ENCODE assay signal across 8 cellular contexts in the genomic region with DNA sequence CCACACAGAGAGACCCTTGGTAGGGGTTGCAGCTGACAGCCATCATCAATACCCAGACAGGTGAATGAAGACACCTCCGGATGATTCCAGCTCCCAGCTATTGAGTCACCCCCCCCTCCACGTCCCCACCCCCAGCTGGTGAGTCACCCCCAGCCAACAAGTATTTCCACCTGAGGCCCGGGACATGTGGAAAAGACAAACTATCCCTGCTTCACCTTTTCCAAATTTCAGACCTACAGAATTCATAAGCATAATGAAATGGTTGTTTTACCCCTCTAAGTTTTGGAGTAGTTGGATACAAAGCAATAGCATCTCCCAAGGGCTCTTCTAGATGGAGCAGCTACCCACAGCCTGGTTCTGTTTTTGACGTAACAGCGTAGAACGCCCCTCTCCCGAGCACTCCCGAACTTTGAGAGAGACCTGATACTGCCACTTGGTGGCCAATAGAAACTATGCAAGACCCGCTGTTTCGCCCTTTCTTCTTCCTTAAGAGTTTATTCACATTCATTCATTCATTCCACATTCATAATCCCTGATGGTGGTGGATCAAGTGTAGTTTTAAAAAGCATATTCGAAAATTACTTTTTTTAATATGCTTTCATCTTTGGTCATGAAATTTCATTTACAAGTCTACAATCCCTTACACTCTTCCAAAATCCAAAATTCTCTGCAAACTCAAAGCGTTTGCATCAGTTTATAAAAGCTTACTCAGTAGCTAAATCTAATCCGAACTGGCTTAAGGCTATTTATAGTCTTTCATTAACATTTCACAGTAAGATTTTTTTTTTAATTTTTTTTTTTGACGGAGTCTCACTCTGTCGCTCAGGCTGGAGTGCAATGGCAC. TPM values are rescaled to one million over a fixed set of nuclear protein-coding genes. Genes with fewer than 3 reads are reported as not detected.
A peak's percentile ranks its signal among the peaks of the same experiment; 100 is the strongest.
DNase-seq lines count a peak whose midpoint lies in the region; ATAC-seq and TF ChIP-seq lines count a peak whose summit lies in the region.

No MANE protein-coding gene starts in this region.

- H3K9me2 ChIP-seq in Loucy (replicated peaks; ENCODE audit: low read depth, low read length) (no peaks in the 10 kb centered on the region), neural cell (ENCODE audit: insufficient read depth, low read length) (no peaks in the 10 kb centered on the region)

- TF ChIP-seq CTCF in Loucy (conservative IDR thresholded peaks at IDR 0.05; ENCODE audit: low read length): peak; percentile 59
- peak; percentile 66 for TF ChIP-seq CTCF in endothelial cell (IDR thresholded peaks at IDR 0.05; ENCODE audit: unreplicated experiment)
- peak; percentile 17 for TF ChIP-seq CTCF in neural cell (IDR thresholded peaks at IDR 0.05; ENCODE audit: poor library complexity, severe bottlenecking)

- no peaks in the 10 kb centered on the region for H3K9me3 ChIP-seq in Loucy (ENCODE audit: insufficient read depth, low read depth, low read length)
- no peaks in the 10 kb centered on the region for H3K9me3 ChIP-seq in neural cell (ENCODE audit: low read length)

- H3K9me3 Mint-ChIP-seq in endothelial cell (ENCODE audit: unreplicated experiment): no peaks in the 10 kb centered on the region

- H3K4me2 ChIP-seq in Loucy (ENCODE audit: low read depth, low read length, poor library complexity, severe bottlenecking): no peak overlapping the region
- no peak overlapping the region for H3K4me2 ChIP-seq in neural cell (ENCODE audit: low read length)

- H3K4me3 ChIP-seq in Loucy (ENCODE audit: low read length, poor library complexity, severe bottlenecking) (no peak overlapping the region), neural cell (ENCODE audit: low read length) (no peak overlapping the region)

- H3F3A ChIP-seq in Loucy (ENCODE audit: low read depth) (no peaks in the 10 kb centered on the region), neural cell (ENCODE audit: insufficient read depth, low read length, poor library complexity, severe bottlenecking) (no peaks in the 10 kb centered on the region)

- no peak for TF ChIP-seq EP300 in neural cell (conservative IDR thresholded peaks at IDR 0.05; ENCODE audit: poor library complexity, severe bottlenecking)

- ATAC-seq in HG03280 (IDR thresholded peaks at IDR 0.05; ENCODE audit: unreplicated experiment) (no peak), HG02840 (IDR thresholded peaks at IDR 0.05; ENCODE audit: low FRiP score, unreplicated experiment) (no peak)

- H3K9ac ChIP-seq in Loucy (ENCODE audit: low read depth, low read length, poor library complexity, severe bottlenecking): no peak overlapping the region
- H3K9ac ChIP-seq in neural cell (ENCODE audit: low read length): no peak overlapping the region

- H3K27me3 ChIP-seq in Loucy (ENCODE audit: insufficient read depth, low read length, poor library complexity, severe bottlenecking): no peaks in the 10 kb centered on the region
- no peaks in the 10 kb centered on the region for H3K27me3 ChIP-seq in neural cell (ENCODE audit: insufficient read depth, low read depth, low read length)

- DNase-seq in ELR (ENCODE audit: low read depth) (peak; percentile 75), SW480 (ENCODE audit: low spot score) (peak; percentile 79), endothelial cell (ENCODE audit: low spot score) (peak; percentile 32), NCI-H187 (lab: John Stamatoyannopoulos, UW) (no peak)

- no peak overlapping the region for H3K4me3 Mint-ChIP-seq in endothelial cell (ENCODE audit: unreplicated experiment)

- no peak overlapping the region for H3K27ac Mint-ChIP-seq in endothelial cell (ENCODE audit: unreplicated experiment)

- H3K36me3 ChIP-seq in Loucy (ENCODE audit: insufficient read depth, low read length) (no peaks in the 10 kb centered on the region), neural cell (ENCODE audit: insufficient read depth, low read length) (no peaks in the 10 kb centered on the region)

- H3K4me1 Mint-ChIP-seq in endothelial cell (ENCODE audit: unreplicated experiment): no peaks in the 10 kb centered on the region

- H3K4me1 ChIP-seq in Loucy (ENCODE audit: insufficient read depth, low read length, poor library complexity, severe bottlenecking): no peaks in the 10 kb centered on the region

- no peak for TF ChIP-seq RAD21 in neural cell (conservative IDR thresholded peaks at IDR 0.05)

- H4K20me1 ChIP-seq in Loucy (ENCODE audit: insufficient read depth, low read length, poor library complexity, severe bottlenecking): no peaks in the 10 kb centered on the region
- no peaks in the 10 kb centered on the region for H4K20me1 ChIP-seq in neural cell (ENCODE audit: insufficient read depth)

- H3K79me2 ChIP-seq in Loucy (ENCODE audit: insufficient read depth, low read length) (no peaks in the 10 kb centered on the region), neural cell (replicated peaks; ENCODE audit: insufficient read depth, low read length) (no peaks in the 10 kb centered on the region)

- H3K27me3 Mint-ChIP-seq in endothelial cell (ENCODE audit: unreplicated experiment): no peaks in the 10 kb centered on the region

- no peaks in the 10 kb centered on the region for H3K36me3 Mint-ChIP-seq in endothelial cell (ENCODE audit: low read depth, unreplicated experiment)

- H3K27ac ChIP-seq in neural cell (ENCODE audit: low read length): no peak overlapping the region

- H2AFZ ChIP-seq in Loucy (ENCODE audit: low read length) (no peak overlapping the region), neural cell (ENCODE audit: low read depth, low read length) (no peak overlapping the region)

TF ChIP-seq in neural cell, 6 proteins besides CTCF, POLR2A, EP300 and RAD21:
- TF ChIP-seq POLR2AphosphoS5 (IDR thresholded peaks at IDR 0.05): no peak
- TF ChIP-seq EZH2 (IDR thresholded peaks at IDR 0.05; ENCODE audit: borderline replicate concordance, insufficient read depth, low read length, poor library complexity, severe bottlenecking): no peak
- no peak for TF ChIP-seq SMC3 (conservative IDR thresholded peaks at IDR 0.05; ENCODE audit: poor library complexity)
- no peak for TF ChIP-seq TAF1 (IDR thresholded peaks at IDR 0.05; ENCODE audit: low read depth)
- no peak for TF ChIP-seq MXI1 (conservative IDR thresholded peaks at IDR 0.05; ENCODE audit: poor library complexity, severe bottlenecking)
- TF ChIP-seq, protein P1, sequence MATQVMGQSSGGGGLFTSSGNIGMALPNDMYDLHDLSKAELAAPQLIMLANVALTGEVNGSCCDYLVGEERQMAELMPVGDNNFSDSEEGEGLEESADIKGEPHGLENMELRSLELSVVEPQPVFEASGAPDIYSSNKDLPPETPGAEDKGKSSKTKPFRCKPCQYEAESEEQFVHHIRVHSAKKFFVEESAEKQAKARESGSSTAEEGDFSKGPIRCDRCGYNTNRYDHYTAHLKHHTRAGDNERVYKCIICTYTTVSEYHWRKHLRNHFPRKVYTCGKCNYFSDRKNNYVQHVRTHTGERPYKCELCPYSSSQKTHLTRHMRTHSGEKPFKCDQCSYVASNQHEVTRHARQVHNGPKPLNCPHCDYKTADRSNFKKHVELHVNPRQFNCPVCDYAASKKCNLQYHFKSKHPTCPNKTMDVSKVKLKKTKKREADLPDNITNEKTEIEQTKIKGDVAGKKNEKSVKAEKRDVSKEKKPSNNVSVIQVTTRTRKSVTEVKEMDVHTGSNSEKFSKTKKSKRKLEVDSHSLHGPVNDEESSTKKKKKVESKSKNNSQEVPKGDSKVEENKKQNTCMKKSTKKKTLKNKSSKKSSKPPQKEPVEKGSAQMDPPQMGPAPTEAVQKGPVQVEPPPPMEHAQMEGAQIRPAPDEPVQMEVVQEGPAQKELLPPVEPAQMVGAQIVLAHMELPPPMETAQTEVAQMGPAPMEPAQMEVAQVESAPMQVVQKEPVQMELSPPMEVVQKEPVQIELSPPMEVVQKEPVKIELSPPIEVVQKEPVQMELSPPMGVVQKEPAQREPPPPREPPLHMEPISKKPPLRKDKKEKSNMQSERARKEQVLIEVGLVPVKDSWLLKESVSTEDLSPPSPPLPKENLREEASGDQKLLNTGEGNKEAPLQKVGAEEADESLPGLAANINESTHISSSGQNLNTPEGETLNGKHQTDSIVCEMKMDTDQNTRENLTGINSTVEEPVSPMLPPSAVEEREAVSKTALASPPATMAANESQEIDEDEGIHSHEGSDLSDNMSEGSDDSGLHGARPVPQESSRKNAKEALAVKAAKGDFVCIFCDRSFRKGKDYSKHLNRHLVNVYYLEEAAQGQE (IDR thresholded peaks at IDR 0.05; ENCODE audit: borderline replicate concordance): no peak

RNA-seq across cellular contexts. Expression of gene PPP1R16B, which starts 15.1 kb away (rescaled TPM):
- total RNA-seq in endothelial cell (ENCODE audit: unreplicated experiment): 46.9 TPM
- polyA plus RNA-seq in neural cell: 1.9 and 2.2 TPM in 2 replicates
- polyA minus RNA-seq in neural cell: 3.6 and 4.1 TPM in 2 replicates

RNA-seq across cellular contexts. Expression of gene ACTR5, which starts 42.2 kb away (rescaled TPM):
- total RNA-seq in endothelial cell (ENCODE audit: unreplicated experiment): 17.3 TPM
- polyA plus RNA-seq in neural cell: 23.3 and 24.5 TPM in 2 replicates
- 17.0 and 17.8 TPM in 2 replicates for polyA minus RNA-seq in neural cell

Comparison
In these comparisons a context has a peak if more than half of its experiments do, and no peak if none do; other contexts are left out.
1. DNase-seq: peak in ELR (single experiment), SW480 (single experiment) and endothelial cell (single experiment); none in NCI-H187 (0 of 2).
2. Peak in every context shown above with its lines, with median percentiles within 50 percentile points of each other: CTCF ChIP-seq.